In the genomic region with DNA sequence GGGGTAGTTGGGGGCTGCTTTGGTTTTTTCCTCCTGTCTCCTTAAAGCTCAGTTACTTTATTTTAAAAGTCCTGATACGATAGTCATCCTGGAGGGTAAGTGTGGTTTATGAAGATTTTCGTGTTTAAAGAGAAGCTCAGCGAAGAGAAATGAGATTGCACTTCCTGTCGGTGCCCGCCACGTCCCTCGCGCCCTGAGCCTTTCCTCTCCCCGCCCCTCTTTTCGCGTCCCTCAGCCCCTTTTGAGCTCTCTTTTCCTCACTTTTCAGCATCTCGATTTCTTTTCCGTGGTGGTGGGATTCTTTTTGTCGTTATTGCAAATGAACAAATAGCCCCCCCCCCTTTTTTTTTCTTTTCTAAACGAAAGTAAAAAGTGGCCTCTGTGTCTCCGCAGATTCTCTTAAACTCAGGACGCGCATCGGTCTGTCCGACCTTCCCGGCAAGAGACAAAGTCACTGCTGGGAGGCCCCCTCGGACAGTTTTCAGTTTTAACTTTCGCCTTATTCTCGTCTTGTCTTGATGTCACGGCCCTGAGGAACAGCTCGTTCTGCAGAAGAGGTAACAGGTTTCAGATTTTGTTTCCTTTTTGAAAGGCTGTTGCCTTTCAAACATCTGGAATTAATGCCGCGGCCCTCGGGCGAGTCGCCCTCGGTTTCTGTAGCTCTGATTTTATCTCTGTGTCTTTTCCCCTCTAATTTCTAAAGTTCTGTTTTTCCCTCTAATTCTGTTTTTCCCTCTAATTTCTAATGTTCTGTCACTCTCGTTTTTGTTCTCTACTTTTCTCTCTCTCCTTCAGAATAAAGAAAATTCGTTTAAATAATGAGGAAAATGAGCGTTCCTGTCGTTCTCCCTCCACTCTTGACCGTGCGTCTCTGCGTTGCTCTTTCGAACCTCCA, we compare ENCODE assay signal across 10 cellular contexts. TPM values are rescaled to one million over a fixed set of nuclear protein-coding genes. Genes with fewer than 3 reads are reported as not detected.
DNase-seq lines count a peak whose midpoint lies in the region; ATAC-seq and TF ChIP-seq lines count a peak whose summit lies in the region.
"Had no signal": no experiment of that assay in that cellular context is flagged by ENCODE, and none has a peak within 500 bp of the region (broad histone marks: within the 10 kb centered on the region; RNA-seq: fewer than 3 reads in every experiment).

No MANE protein-coding gene starts in this region.

- H3K4me3 ChIP-seq in fibroblast of the aortic adventitia (ENCODE audit: low read depth, low read length), result peak overlapping the region; percentile 25

- peak; percentile 57 for ATAC-seq in stimulated activated naive CD8-positive, alpha-beta T cell treated with anti-CD3 and anti-CD28 coated beads, Interleukin-15, amount 100 ng/mL, for 72 hours
- ATAC-seq in HG03460 (IDR thresholded peaks at IDR 0.05; ENCODE audit: unreplicated experiment) (no peak), HG02840 (IDR thresholded peaks at IDR 0.05; ENCODE audit: low FRiP score, unreplicated experiment) (no peak)

- peaks cover 98% of the 10 kb centered on the region for H3K27me3 Mint-ChIP-seq in stimulated activated naive CD8-positive, alpha-beta T cell treated with anti-CD3 and anti-CD28 coated beads, Interleukin-15, amount 100 ng/mL, for 72 hours

- peaks cover 86% of the 10 kb centered on the region for H3K4me1 Mint-ChIP-seq in stimulated activated naive CD8-positive, alpha-beta T cell treated with anti-CD3 and anti-CD28 coated beads, Interleukin-15, amount 100 ng/mL, for 72 hours

- no peaks in the 10 kb centered on the region for H3K9me3 Mint-ChIP-seq in stimulated activated naive CD8-positive, alpha-beta T cell treated with anti-CD3 and anti-CD28 coated beads, Interleukin-15, amount 100 ng/mL, for 72 hours

- peak overlapping the region in 1 of 2 donors; percentile 51 for H3K27ac Mint-ChIP-seq in stimulated activated naive CD8-positive, alpha-beta T cell treated with anti-CD3 and anti-CD28 coated beads, Interleukin-15, amount 100 ng/mL, for 72 hours

- peak overlapping the region; percentile 80 to 89 for H3K4me3 Mint-ChIP-seq in stimulated activated naive CD8-positive, alpha-beta T cell treated with anti-CD3 and anti-CD28 coated beads, Interleukin-15, amount 100 ng/mL, for 72 hours

- DNase-seq in activated CD4-positive, alpha-beta T cell treated with anti-CD3 and anti-CD28 coated beads for 48 hours, result peak; percentile 39
- DNase-seq in activated CD4-positive, alpha-beta T cell treated with anti-CD3 and anti-CD28 coated beads, Interleukin-2, amount 50 U/mL, for 1 hour, result no peak
- DNase-seq in NOMO-1 (lab: John Stamatoyannopoulos, UW; ENCODE audit: unreplicated experiment in 2 of 2) (peak; percentile 26 to 50), fibroblast of the aortic adventitia (ENCODE audit: low read depth) (no peak), NCI-H345 (lab: John Stamatoyannopoulos, UW) (no peak)
- DNase-seq in stimulated activated naive CD8-positive, alpha-beta T cell treated with anti-CD3 and anti-CD28 coated beads, Interleukin-15, amount 100 ng/mL, for 72 hours, result peak in 1 of 2 donors; percentile 28

- TF ChIP-seq CTCF in fibroblast of the aortic adventitia (IDR thresholded peaks at IDR 0.05; ENCODE audit: insufficient read depth, low read length), result no peak

RNA-seq across cellular contexts. Expression of a gene that starts 1.0 kb away (rescaled TPM):
- total RNA-seq in fibroblast of the aortic adventitia (ENCODE audit: low replicate concordance), result 0.18 TPM in 1 of 2 replicates, not detected in the other
- total RNA-seq: pulmonary artery endothelial cell; T-helper 2 cell treated with Interferon-gamma antibody and Interleukin-4, amounts not matched to agents 100 ng/mL and 5 ng/mL, for 36 hours had no signal

Comparison
In these comparisons a context has a peak if more than half of its experiments do, and no peak if none do; other contexts are left out.
1. DNase-seq: peak in activated CD4-positive, alpha-beta T cell treated with anti-CD3 and anti-CD28 coated beads for 48 hours (single experiment) and NOMO-1 (2 of 2); none in activated CD4-positive, alpha-beta T cell treated with anti-CD3 and anti-CD28 coated beads, Interleukin-2, amount 50 U/mL, for 1 hour (single experiment), fibroblast of the aortic adventitia (single experiment) and NCI-H345 (single experiment).